8 cellular contexts compared by ENCODE assay signal in the genomic region with DNA sequence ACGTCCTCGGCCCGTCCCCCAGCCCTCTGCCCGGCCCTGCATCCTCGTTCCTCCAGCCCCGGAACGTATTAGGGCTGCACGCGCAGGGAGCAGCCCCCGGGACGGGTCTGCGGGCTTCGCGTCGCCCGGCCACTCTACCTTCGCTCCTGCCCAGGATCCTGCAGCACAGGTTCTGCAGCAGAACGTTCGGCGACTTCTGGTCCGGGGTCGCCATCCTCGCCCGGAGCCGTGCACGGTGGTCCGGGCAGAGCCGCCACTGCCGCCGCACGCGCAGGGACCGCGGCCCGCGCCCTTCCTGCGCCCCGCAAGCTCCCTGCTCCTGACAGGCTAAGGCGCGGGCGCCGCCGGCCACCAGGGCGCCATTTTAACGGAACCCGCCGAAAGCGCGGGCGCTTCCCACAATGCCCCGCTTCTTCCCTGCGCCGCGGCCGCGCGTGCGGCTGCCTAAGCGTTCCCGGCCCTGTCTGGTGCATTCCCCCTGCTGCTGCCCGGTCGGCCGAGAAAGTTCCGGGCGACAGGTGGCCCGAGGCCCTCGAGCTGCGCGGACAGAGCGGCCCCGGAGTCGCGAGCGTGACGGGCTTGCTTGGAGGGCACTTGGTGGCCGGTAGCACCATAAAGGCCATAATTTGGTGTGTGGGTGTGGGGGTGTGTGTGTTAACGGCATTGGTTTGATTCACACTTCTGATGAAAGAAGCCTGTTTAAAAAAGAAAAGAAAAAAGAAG. TPM values are rescaled to one million over a fixed set of nuclear protein-coding genes. Genes with fewer than 3 reads are reported as not detected.
A peak's percentile ranks its signal among the peaks of the same experiment; 100 is the strongest.
DNase-seq lines count a peak whose midpoint lies in the region; ATAC-seq and TF ChIP-seq lines count a peak whose summit lies in the region.

A gene with protein sequence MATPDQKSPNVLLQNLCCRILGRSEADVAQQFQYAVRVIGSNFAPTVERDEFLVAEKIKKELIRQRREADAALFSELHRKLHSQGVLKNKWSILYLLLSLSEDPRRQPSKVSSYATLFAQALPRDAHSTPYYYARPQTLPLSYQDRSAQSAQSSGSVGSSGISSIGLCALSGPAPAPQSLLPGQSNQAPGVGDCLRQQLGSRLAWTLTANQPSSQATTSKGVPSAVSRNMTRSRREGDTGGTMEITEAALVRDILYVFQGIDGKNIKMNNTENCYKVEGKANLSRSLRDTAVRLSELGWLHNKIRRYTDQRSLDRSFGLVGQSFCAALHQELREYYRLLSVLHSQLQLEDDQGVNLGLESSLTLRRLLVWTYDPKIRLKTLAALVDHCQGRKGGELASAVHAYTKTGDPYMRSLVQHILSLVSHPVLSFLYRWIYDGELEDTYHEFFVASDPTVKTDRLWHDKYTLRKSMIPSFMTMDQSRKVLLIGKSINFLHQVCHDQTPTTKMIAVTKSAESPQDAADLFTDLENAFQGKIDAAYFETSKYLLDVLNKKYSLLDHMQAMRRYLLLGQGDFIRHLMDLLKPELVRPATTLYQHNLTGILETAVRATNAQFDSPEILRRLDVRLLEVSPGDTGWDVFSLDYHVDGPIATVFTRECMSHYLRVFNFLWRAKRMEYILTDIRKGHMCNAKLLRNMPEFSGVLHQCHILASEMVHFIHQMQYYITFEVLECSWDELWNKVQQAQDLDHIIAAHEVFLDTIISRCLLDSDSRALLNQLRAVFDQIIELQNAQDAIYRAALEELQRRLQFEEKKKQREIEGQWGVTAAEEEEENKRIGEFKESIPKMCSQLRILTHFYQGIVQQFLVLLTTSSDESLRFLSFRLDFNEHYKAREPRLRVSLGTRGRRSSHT (minus strand): TSS at position 387 of the 723 bp plus-strand sequence. CDS start 173 bp downstream, at position 214.

- ATAC-seq in GM21447 (IDR thresholded peaks at IDR 0.05; ENCODE audit: unreplicated experiment) (peak; percentile 69), Panc1 (peak; percentile 94), esophagus mucosa (peak; percentile 92)
- ATAC-seq in activated T-cell treated with anti-CD3 and anti-CD28 coated beads, Interleukin-2, amount 50 U/mL, for 4 hours = peak; percentile 91 to 93

- in situ Hi-C loops in Panc1 (cut with HindIII; ENCODE audit: low pct_unique_long_range_greater_than_20kb, low sequenced_read_pairs) = no loop called here

- H3K9me3 Mint-ChIP-seq in activated T-cell treated with anti-CD3 and anti-CD28 coated beads, Interleukin-2, amount 50 U/mL, for 4 hours = no peaks in the 10 kb centered on the region

- no peaks in the 10 kb centered on the region for H3K9me3 ChIP-seq in Panc1 (ENCODE audit: control insufficient read depth, insufficient read depth, low read depth, low read length)
- H3K9me3 ChIP-seq in muscle layer of duodenum (ENCODE audit: control insufficient read depth in 1 of 2, low read length in 2 of 2) = no peaks in the 10 kb centered on the region

- H3K36me3 ChIP-seq in Panc1 (ENCODE audit: control insufficient read depth, insufficient read depth, low read length) = no peaks in the 10 kb centered on the region; the same call in none of the 2 replicates
- no peaks in the 10 kb centered on the region for H3K36me3 ChIP-seq in muscle layer of duodenum (ENCODE audit: control insufficient read depth in 1 of 2, insufficient read depth in 2 of 2, low read length in 2 of 2)

- TF ChIP-seq CTCF in Panc1 (IDR thresholded peaks at IDR 0.05) = no peak

- H3K4me1 ChIP-seq in Panc1 (ENCODE audit: control insufficient read depth, insufficient read depth, low read length) = peaks cover 16% of the 10 kb centered on the region
- peaks cover 0 to 9% of the 10 kb centered on the region in 2 donors for H3K4me1 ChIP-seq in muscle layer of duodenum (ENCODE audit: control insufficient read depth in 1 of 2, insufficient read depth in 2 of 2, low read length in 2 of 2)

- DNase-seq in DMS 273 treated with DMSO at 0.1 percent for 48 hours (lab: John Stamatoyannopoulos, UW) = peak; percentile 52
- DNase-seq in HuH-7 (ENCODE audit: low spot score) = peak; percentile 93
- no peak for DNase-seq in Panc1 (ENCODE audit: low read depth, low spot score)
- DNase-seq in activated T-cell treated with anti-CD3 and anti-CD28 coated beads, Interleukin-2, amount 50 U/mL, for 4 hours = peak; percentile 69
- peak; percentile 47 for DNase-seq in stimulated activated CD8-positive, alpha-beta memory T cell treated with anti-CD3 and anti-CD28 coated beads, Interleukin-7, amount 100 ng/mL, for 24 hours (ENCODE audit: low read depth)

- no peaks in the 10 kb centered on the region for H3K27me3 ChIP-seq in Panc1 (ENCODE audit: control insufficient read depth, insufficient read depth, low read length)
- H3K27me3 ChIP-seq in muscle layer of duodenum (ENCODE audit: low read depth, low read length) = no peaks in the 10 kb centered on the region

- H3K4me3 Mint-ChIP-seq in activated T-cell treated with anti-CD3 and anti-CD28 coated beads, Interleukin-2, amount 50 U/mL, for 4 hours = peak within 1 kb of the TSS; percentile 94

- no TSS peak for BruUV-seq in Panc1 (replicated peaks; lab: Mats Ljungman, UMichigan)

- peak within 1 kb of the TSS; percentile 95 for H3K27ac ChIP-seq in Panc1 (ENCODE audit: low read length)
- H3K27ac ChIP-seq in muscle layer of duodenum (ENCODE audit: low read length) = peak within 1 kb of the TSS; percentile 91

- peaks cover 6% of the 10 kb centered on the region for H3K36me3 Mint-ChIP-seq in activated T-cell treated with anti-CD3 and anti-CD28 coated beads, Interleukin-2, amount 50 U/mL, for 4 hours (ENCODE audit: insufficient read depth)

- POLR2A ChIA-PET in Panc1 (lab: Charles Lee) = no interaction called here

- intact Hi-C loops in Panc1 (cut with micrococcal nuclease; ENCODE audit: unreplicated experiment) = no loop called here

- peaks cover 1% of the 10 kb centered on the region for H3K27me3 Mint-ChIP-seq in activated T-cell treated with anti-CD3 and anti-CD28 coated beads, Interleukin-2, amount 50 U/mL, for 4 hours (ENCODE audit: low read depth)

- CTCF ChIA-PET in Panc1 (lab: Charles Lee) = no interaction called here

- peaks cover 36% of the 10 kb centered on the region for H3K4me1 Mint-ChIP-seq in activated T-cell treated with anti-CD3 and anti-CD28 coated beads, Interleukin-2, amount 50 U/mL, for 4 hours (ENCODE audit: low read depth)

- H3K4me3 ChIP-seq in Panc1 (ENCODE audit: low read depth in 2 of 2, low read length in 2 of 2) (peak within 1 kb of the TSS; percentile 79 to 81), muscle layer of duodenum (ENCODE audit: low read depth in 1 of 2, low read length in 2 of 2) (peak within 1 kb of the TSS; percentile 81 to 95)

RNA-seq across cellular contexts. Expression of the gene that starts here (rescaled TPM):
- total RNA-seq in Panc1 (2021; ENCODE audit: unreplicated experiment) = 28.4 TPM
- 18.2 TPM for polyA plus RNA-seq in Panc1 (2012; ENCODE audit: insufficient read length)
- total RNA-seq in activated T-cell treated with anti-CD3 and anti-CD28 coated beads, Interleukin-2, amount 50 U/mL, for 4 hours = 10 to 100 TPM; 51.8 to 54.6 (median 52.5) TPM
- total RNA-seq in esophagus mucosa = 20.6 TPM
